ENCODE assay signal across 23 cellular contexts in the genomic region with DNA sequence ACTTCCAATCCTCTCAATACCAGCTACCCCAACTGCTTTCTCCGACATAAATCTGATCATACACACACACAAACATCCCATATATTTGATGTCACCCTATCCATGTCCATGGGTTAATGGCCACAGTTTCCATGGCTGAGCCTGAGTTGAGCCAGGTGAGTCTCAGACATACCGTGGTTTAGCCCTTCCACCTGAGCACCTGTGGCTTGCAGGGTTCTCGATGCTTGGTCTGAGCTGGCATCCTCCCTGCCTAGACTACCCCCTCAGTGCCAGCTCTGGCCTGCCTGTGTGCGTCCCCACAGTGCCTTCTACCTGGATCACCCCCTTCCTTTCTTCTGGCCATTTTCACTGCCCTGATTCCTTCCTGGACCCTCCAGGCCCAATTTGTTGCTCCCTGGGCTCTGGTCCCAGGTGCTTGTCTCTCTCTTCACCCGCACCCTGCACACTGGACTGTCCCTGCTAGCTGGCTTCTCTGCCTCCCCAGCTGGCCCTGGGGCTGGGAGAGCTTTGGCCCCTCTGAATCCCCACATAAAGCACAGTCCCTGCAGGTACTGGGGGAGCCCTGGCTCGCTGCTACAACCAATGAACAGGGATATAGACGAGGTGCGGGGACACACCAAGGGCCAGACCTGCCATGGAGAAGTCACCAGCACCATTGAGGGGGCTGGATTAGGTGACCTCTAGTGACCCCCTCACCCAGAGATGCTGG. TPM values are rescaled to one million over a fixed set of nuclear protein-coding genes. Genes with fewer than 3 reads are reported as not detected.
DNase-seq lines count a peak whose midpoint lies in the region; ATAC-seq, FAIRE-seq and TF ChIP-seq lines count a peak whose summit lies in the region.
"Had no signal": no experiment of that assay in that cellular context is flagged by ENCODE, and none has a peak within 500 bp of the region (broad histone marks: within the 10 kb centered on the region; RNA-seq: fewer than 3 reads in every experiment).

No MANE protein-coding gene starts in this region.

- no peak overlapping the region for H3K4me3 ChIP-seq in pancreas
- H3K4me3 ChIP-seq: ascending aorta, tibial artery had no signal

- POLR2A ChIA-PET in RWPE1 (lab: Yijun Ruan, JAX; ENCODE audit: low non-redundant PET), result interaction anchor here (0.5 kb wide), 1 partner anchor 113 kb away, joined by 3 read pairs; no protein-coding TSS in a partner anchor

- no peak for FAIRE-seq in pancreas (lab: Jason Lieb, UNC)
- FAIRE-seq: H1 had no signal

- H3K4me3 Mint-ChIP-seq in endothelial cell (ENCODE audit: unreplicated experiment), result peak overlapping the region; percentile 64
- no peak overlapping the region for H3K4me3 Mint-ChIP-seq in stimulated activated memory B cell treated with anti-CD40 and anti-IgM and Interleukin-4, amounts not matched to agents 10 μg/mL and 1 μg/mL and 100 μg/mL, for 72 hours
- H3K4me3 Mint-ChIP-seq: natural killer cell had no signal

- peaks cover 11% of the 10 kb centered on the region for H3K36me3 Mint-ChIP-seq in endothelial cell (ENCODE audit: low read depth, unreplicated experiment)
- H3K36me3 Mint-ChIP-seq in stimulated activated memory B cell treated with anti-CD40 and anti-IgM and Interleukin-4, amounts not matched to agents 10 μg/mL and 1 μg/mL and 100 μg/mL, for 72 hours, result peaks cover 6% of the 10 kb centered on the region
- H3K36me3 Mint-ChIP-seq: natural killer cell had no signal

- peaks cover 0 to 26% (median 6%) of the 10 kb centered on the region in 3 donors for H3K36me3 ChIP-seq in pancreas

- CTCF ChIA-PET in RWPE1 (lab: Yijun Ruan, JAX), result interaction anchor here (0.7 to 3.7 kb wide), 3 partner anchors 7 to 259 kb away, joined by 3 to 20 read pairs (median 3); partner anchors contain the start of gene ELMO3

- DNase-seq in Right ventricle myocardium inferior (ENCODE audit: missing footprints), result peak; percentile 47
- no peak for DNase-seq in Right ventricle myocardium superior
- DNase-seq in RWPE1 (ENCODE audit: low spot score), result no peak
- no peak for DNase-seq in endothelial cell (ENCODE audit: low spot score)
- DNase-seq in HK-2 (ENCODE audit: unreplicated experiment), result no peak
- no peak for DNase-seq in pancreas
- DNase-seq: activated CD4-positive, CD25-positive, alpha-beta regulatory T cell treated with anti-CD3 and anti-CD28 coated beads, Interleukin-2, amount 50 U/mL, for 72 hours; activated gamma-delta T cell; DND-41; effector CD8-positive, alpha-beta T cell; natural killer cell; NCI-H1417 treated with DMSO at 0.1 percent for 48 hours; NCI-H510A treated with DMSO at 0.1 percent for 48 hours; NK-92 treated with Interleukin-12 subunit alpha and Interleukin-12 subunit beta, amount 100 ng/mL, for 24 hours; stimulated activated naive CD4-positive, alpha-beta T cell treated with Interleukin-2 at 50 U/mL for 16 hours; tibial artery had no signal

- H3K4me1 ChIP-seq in pancreas, result no peaks in the 10 kb centered on the region
- H3K4me1 ChIP-seq: ascending aorta, tibial artery had no signal

- H3K27ac Mint-ChIP-seq in endothelial cell (ENCODE audit: unreplicated experiment), result peak overlapping the region; percentile 80
- H3K27ac Mint-ChIP-seq in stimulated activated memory B cell treated with anti-CD40 and anti-IgM and Interleukin-4, amounts not matched to agents 10 μg/mL and 1 μg/mL and 100 μg/mL, for 72 hours, result peak overlapping the region; percentile 7
- H3K27ac Mint-ChIP-seq: progenitor cell of endocrine pancreas had no signal

- no peaks in the 10 kb centered on the region for H3K9me3 ChIP-seq in pancreas
- H3K9me3 ChIP-seq: ascending aorta, tibial artery had no signal

- H3K9me3 Mint-ChIP-seq in endothelial cell (ENCODE audit: unreplicated experiment), result no peaks in the 10 kb centered on the region
- no peaks in the 10 kb centered on the region for H3K9me3 Mint-ChIP-seq in stimulated activated memory B cell treated with anti-CD40 and anti-IgM and Interleukin-4, amounts not matched to agents 10 μg/mL and 1 μg/mL and 100 μg/mL, for 72 hours
- H3K9me3 Mint-ChIP-seq: natural killer cell had no signal

- TF ChIP-seq CTCF in RWPE1 (conservative IDR thresholded peaks at IDR 0.05; ENCODE audit: low read depth), result no peak
- TF ChIP-seq CTCF in endothelial cell (IDR thresholded peaks at IDR 0.05; ENCODE audit: unreplicated experiment), result no peak
- no peak for TF ChIP-seq CTCF in pancreas (IDR thresholded peaks at IDR 0.05)

- H3K27ac ChIP-seq in RWPE1 (peak overlapping the region; percentile 87), pancreas (no peak overlapping the region)
- H3K27ac ChIP-seq: ascending aorta, tibial artery had no signal

- WGBS in pancreas, 2 donors, result 90 to 92% methylated on average over 8 of the region's 8 CpGs

- peaks cover 17% of the 10 kb centered on the region for H3K27me3 Mint-ChIP-seq in endothelial cell (ENCODE audit: unreplicated experiment)
- no peaks in the 10 kb centered on the region for H3K27me3 Mint-ChIP-seq in stimulated activated memory B cell treated with anti-CD40 and anti-IgM and Interleukin-4, amounts not matched to agents 10 μg/mL and 1 μg/mL and 100 μg/mL, for 72 hours

- H3K4me1 Mint-ChIP-seq in endothelial cell (ENCODE audit: unreplicated experiment), result peaks cover 12% of the 10 kb centered on the region
- no peaks in the 10 kb centered on the region for H3K4me1 Mint-ChIP-seq in stimulated activated memory B cell treated with anti-CD40 and anti-IgM and Interleukin-4, amounts not matched to agents 10 μg/mL and 1 μg/mL and 100 μg/mL, for 72 hours

- ATAC-seq in Right ventricle myocardium inferior (no peak), Right ventricle myocardium superior (ENCODE audit: poor library complexity) (no peak), HG02642 (IDR thresholded peaks at IDR 0.05; ENCODE audit: poor library complexity, unreplicated experiment) (no peak), pancreas (no peak)
- no peak for ATAC-seq in stimulated activated memory B cell treated with anti-CD40 and anti-IgM and Interleukin-4, amounts not matched to agents 10 μg/mL and 1 μg/mL and 100 μg/mL, for 72 hours
- ATAC-seq: left lobe of liver, natural killer cell had no signal

- intact Hi-C loops in Right ventricle myocardium inferior (cut with DNase I) (no loop called here), Right ventricle myocardium superior (cut with DNase I) (no loop called here), pancreas (cut with DNase I) (no loop called here)

- H3K27me3 ChIP-seq in pancreas, result no peaks in the 10 kb centered on the region
- H3K27me3 ChIP-seq: ascending aorta, tibial artery had no signal

RNA-seq across cellular contexts. Expression of gene ELMO3, which starts 7.4 kb away (rescaled TPM):
- total RNA-seq in Right ventricle myocardium inferior (0.89 TPM), Right ventricle myocardium superior (0.54 TPM), endothelial cell (ENCODE audit: unreplicated experiment) (25.3 TPM), pancreas (10 to 100 TPM; 14.6 to 23.7 (median 23.0) TPM)
- polyA plus RNA-seq in pancreas, result 10 to 100 TPM; 41.0 to 52.4 TPM
- total RNA-seq: ascending aorta had no signal

RNA-seq across cellular contexts. Expression of gene E2F4, which starts 14.3 kb away (rescaled TPM):
- total RNA-seq in Right ventricle myocardium inferior, result 36.9 TPM
- 34.8 TPM for total RNA-seq in Right ventricle myocardium superior
- total RNA-seq in endothelial cell (ENCODE audit: unreplicated experiment), result 113 TPM
- total RNA-seq in pancreas, result 10 to 100 TPM; 14.8 to 27.7 (median 19.3) TPM
- polyA plus RNA-seq in pancreas, result 10 to 100 TPM; 54.9 to 61.3 TPM

RNA-seq across cellular contexts. Expression of gene EXOC3L1, which starts 16.3 kb away (rescaled TPM):
- total RNA-seq in Right ventricle myocardium inferior (4.1 TPM), Right ventricle myocardium superior (2.3 TPM), endothelial cell (ENCODE audit: unreplicated experiment) (150 TPM), pancreas (1 to 10 TPM in 3 of 6 donors, under 1 TPM in 3; 0.67 to 2.3 (median 1.2) TPM)
- 1 to 10 TPM; 5.2 to 6.2 TPM for polyA plus RNA-seq in pancreas
- total RNA-seq: chondrocyte, natural killer cell, progenitor cell of endocrine pancreas had no signal

RNA-seq across cellular contexts. Expression of gene TMEM208, which starts 20.6 kb away (rescaled TPM):
- 12.5 TPM for total RNA-seq in Right ventricle myocardium inferior
- 11.0 TPM for total RNA-seq in Right ventricle myocardium superior
- 33.6 TPM for total RNA-seq in endothelial cell (ENCODE audit: unreplicated experiment)
- 10 to 100 TPM; 19.2 to 31.2 (median 26.0) TPM for total RNA-seq in pancreas
- 10 to 100 TPM; 83.4 to 96.6 TPM for polyA plus RNA-seq in pancreas

RNA-seq across cellular contexts. Expression of gene MATCAP1, which starts 22.5 kb away (rescaled TPM):
- total RNA-seq in Right ventricle myocardium inferior, result 9.8 TPM
- total RNA-seq in Right ventricle myocardium superior, result 7.7 TPM
- 88.8 TPM for total RNA-seq in endothelial cell (ENCODE audit: unreplicated experiment)
- 10 to 100 TPM in 3 of 6 donors, 1 to 10 TPM in 3; 4.8 to 22.3 (median 10.4) TPM for total RNA-seq in pancreas
- polyA plus RNA-seq in pancreas, result 10 to 100 TPM; 51.2 to 55.6 TPM

Comparison
In these comparisons a context has a peak if more than half of its experiments do, and no peak if none do; other contexts are left out.
1. RNA of gene EXOC3L1, which starts 16.3 kb away (total RNA-seq): 150 TPM in endothelial cell (single experiment); 4.1 TPM in Right ventricle myocardium inferior (single experiment), 2.3 TPM in Right ventricle myocardium superior (single experiment) and 0.67 to 2.3 TPM in pancreas; every median in the first group is over 10 times any median in the second.